In the genomic region with DNA sequence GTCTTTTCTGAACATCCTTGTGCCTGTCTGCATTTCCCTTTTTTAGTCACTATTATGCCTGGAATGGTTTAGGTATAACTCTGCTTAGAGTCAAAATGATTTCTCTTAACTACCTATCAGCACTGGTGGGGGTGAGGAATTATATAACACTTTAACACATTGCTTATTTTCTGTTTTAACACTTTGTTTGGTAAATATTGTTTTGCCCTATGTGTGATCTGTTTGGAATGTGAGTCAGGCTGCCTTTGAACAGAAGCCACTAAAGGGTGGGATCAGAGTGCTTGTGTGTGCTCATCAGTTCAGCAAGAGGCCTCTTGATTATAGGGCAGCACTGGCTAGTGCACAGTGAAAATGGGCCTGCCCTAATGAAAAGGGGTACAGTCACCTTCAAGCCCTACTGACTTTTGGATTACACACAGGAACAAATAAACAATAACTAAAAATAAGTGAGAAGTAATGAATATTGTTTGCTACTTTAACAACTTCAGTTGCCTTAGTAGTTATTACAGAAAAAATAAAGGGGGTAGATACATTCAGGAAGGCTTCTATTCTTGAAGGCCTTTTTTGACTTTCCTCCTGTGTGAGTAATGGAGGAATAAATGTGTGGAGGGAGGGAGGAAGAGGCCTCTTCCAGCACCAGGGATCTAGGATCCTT, we compare ENCODE assay signal across 1 cellular context.
TF ChIP-seq lines count a peak whose summit lies in the region.

No MANE protein-coding gene starts in this region.

TF ChIP-seq in HepG2, 621 proteins besides CTCF, POLR2A, EP300 and RAD21 (continued from another document):
- no peak for TF ChIP-seq AKNA (CRISPR knock-in tag; IDR thresholded peaks at IDR 0.05; ENCODE audit: borderline replicate concordance)
- TF ChIP-seq TAF1 (CRISPR knock-in tag; IDR thresholded peaks at IDR 0.05), result no peak
- no peak for TF ChIP-seq ZNF383 (CRISPR knock-in tag; IDR thresholded peaks at IDR 0.05; ENCODE audit: borderline replicate concordance)
- TF ChIP-seq KLF16 (CRISPR knock-in tag; IDR thresholded peaks at IDR 0.05), result peak in 1 of 2 experiments; percentile 52; a peak in 1 of 4 replicates
- 0 out of 2 replicates have a peak, but pooled peaks have one; percentile 23 for TF ChIP-seq MAFF (IDR thresholded peaks at IDR 0.05; ENCODE audit: low read depth, low read length)
- TF ChIP-seq, protein P1, sequence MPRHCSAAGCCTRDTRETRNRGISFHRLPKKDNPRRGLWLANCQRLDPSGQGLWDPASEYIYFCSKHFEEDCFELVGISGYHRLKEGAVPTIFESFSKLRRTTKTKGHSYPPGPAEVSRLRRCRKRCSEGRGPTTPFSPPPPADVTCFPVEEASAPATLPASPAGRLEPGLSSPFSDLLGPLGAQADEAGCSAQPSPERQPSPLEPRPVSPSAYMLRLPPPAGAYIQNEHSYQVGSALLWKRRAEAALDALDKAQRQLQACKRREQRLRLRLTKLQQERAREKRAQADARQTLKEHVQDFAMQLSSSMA (CRISPR knock-in tag; IDR thresholded peaks at IDR 0.05), result no peak
- TF ChIP-seq GABPA (IDR thresholded peaks at IDR 0.05; ENCODE audit: low read depth, low read length), result no peak
- TF ChIP-seq GABPA (CRISPR knock-in tag; IDR thresholded peaks at IDR 0.05; ENCODE audit: low read depth), result 0 out of 2 replicates have a peak, but pooled peaks have one; percentile 32
- TF ChIP-seq MED1 (CRISPR knock-in tag; IDR thresholded peaks at IDR 0.05), result peak; percentile 72
- no peak for TF ChIP-seq ZKSCAN1 (IDR thresholded peaks at IDR 0.05; ENCODE audit: low read length)
- no peak for TF ChIP-seq MED8 (CRISPR knock-in tag; IDR thresholded peaks at IDR 0.05; ENCODE audit: insufficient replicate concordance)
- no peak for TF ChIP-seq RNF2 (conservative IDR thresholded peaks at IDR 0.05; ENCODE audit: low read depth)
- peak; percentile 61; the same call in 1 of the 2 replicates for TF ChIP-seq GATAD1 (CRISPR knock-in tag; IDR thresholded peaks at IDR 0.05)
- TF ChIP-seq ZNF513 (CRISPR knock-in tag; conservative IDR thresholded peaks at IDR 0.05), result no peak
- no peak for TF ChIP-seq CCAR2 (optimal IDR thresholded peaks at IDR 0.05; ENCODE audit: low read depth, low read length)
- no peak for TF ChIP-seq ZNF766 (CRISPR knock-in tag; IDR thresholded peaks at IDR 0.05; ENCODE audit: borderline replicate concordance)
- TF ChIP-seq ZNF782 (CRISPR knock-in tag; IDR thresholded peaks at IDR 0.05; ENCODE audit: borderline replicate concordance), result no peak
- TF ChIP-seq FUBP1 (CRISPR knock-in tag; IDR thresholded peaks at IDR 0.05; ENCODE audit: borderline replicate concordance), result no peak
- TF ChIP-seq ZNF251 (CRISPR knock-in tag; IDR thresholded peaks at IDR 0.05), result no peak
- TF ChIP-seq, protein P2, sequence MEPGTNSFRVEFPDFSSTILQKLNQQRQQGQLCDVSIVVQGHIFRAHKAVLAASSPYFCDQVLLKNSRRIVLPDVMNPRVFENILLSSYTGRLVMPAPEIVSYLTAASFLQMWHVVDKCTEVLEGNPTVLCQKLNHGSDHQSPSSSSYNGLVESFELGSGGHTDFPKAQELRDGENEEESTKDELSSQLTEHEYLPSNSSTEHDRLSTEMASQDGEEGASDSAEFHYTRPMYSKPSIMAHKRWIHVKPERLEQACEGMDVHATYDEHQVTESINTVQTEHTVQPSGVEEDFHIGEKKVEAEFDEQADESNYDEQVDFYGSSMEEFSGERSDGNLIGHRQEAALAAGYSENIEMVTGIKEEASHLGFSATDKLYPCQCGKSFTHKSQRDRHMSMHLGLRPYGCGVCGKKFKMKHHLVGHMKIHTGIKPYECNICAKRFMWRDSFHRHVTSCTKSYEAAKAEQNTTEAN (CRISPR knock-in tag; conservative IDR thresholded peaks at IDR 0.05), result no peak; the same call in 1 of the 2 replicates
- TF ChIP-seq KLF11 (CRISPR knock-in tag; IDR thresholded peaks at IDR 0.05), result peak; percentile 38; the same call in 1 of the 2 replicates
- no peak for TF ChIP-seq MTERF4 (CRISPR knock-in tag; IDR thresholded peaks at IDR 0.05)
- TF ChIP-seq ZZZ3 (CRISPR knock-in tag; IDR thresholded peaks at IDR 0.05; ENCODE audit: borderline replicate concordance), result no peak
- TF ChIP-seq ZNF260 (CRISPR knock-in tag; IDR thresholded peaks at IDR 0.05; ENCODE audit: borderline replicate concordance, low read depth), result no peak
- no peak for TF ChIP-seq CERS6 (CRISPR knock-in tag; IDR thresholded peaks at IDR 0.05)
- no peak for TF ChIP-seq ZNF781 (CRISPR knock-in tag; IDR thresholded peaks at IDR 0.05; ENCODE audit: borderline replicate concordance, not compliant biosample characterization)
- TF ChIP-seq ATF7-NPFF (CRISPR knock-in tag; IDR thresholded peaks at IDR 0.05; ENCODE audit: low read depth), result no peak
- no peak for TF ChIP-seq POLR2G (IDR thresholded peaks at IDR 0.05; ENCODE audit: low read depth, low read length)
- no peak; the same call in 1 of the 2 replicates for TF ChIP-seq ZNF772 (CRISPR knock-in tag; IDR thresholded peaks at IDR 0.05)
- TF ChIP-seq, protein P3, sequence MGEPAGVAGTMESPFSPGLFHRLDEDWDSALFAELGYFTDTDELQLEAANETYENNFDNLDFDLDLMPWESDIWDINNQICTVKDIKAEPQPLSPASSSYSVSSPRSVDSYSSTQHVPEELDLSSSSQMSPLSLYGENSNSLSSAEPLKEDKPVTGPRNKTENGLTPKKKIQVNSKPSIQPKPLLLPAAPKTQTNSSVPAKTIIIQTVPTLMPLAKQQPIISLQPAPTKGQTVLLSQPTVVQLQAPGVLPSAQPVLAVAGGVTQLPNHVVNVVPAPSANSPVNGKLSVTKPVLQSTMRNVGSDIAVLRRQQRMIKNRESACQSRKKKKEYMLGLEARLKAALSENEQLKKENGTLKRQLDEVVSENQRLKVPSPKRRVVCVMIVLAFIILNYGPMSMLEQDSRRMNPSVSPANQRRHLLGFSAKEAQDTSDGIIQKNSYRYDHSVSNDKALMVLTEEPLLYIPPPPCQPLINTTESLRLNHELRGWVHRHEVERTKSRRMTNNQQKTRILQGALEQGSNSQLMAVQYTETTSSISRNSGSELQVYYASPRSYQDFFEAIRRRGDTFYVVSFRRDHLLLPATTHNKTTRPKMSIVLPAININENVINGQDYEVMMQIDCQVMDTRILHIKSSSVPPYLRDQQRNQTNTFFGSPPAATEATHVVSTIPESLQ (CRISPR knock-in tag; conservative IDR thresholded peaks at IDR 0.05), result no peak
- TF ChIP-seq, protein P4, sequence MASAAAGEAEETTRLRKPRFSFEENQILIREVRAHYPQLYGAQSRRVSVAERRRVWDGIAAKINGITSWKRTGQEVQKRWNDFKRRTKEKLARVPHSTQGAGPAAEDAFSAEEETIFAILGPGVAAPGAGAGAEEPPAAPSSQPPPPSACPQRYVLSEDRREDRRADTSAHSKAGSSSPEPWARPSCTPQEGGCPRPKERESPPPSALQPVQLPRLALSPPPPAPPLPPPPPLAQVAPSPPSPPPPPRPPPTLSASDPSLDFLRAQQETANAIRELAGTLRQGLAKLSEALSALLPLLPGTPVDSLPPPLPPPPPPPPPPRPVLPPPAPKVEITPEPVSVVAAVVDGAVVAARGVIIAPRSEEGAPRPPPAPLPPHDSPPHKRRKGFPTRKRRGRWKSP (CRISPR knock-in tag; IDR thresholded peaks at IDR 0.05), result peak; percentile 69; the same call in 1 of the 2 replicates
